1 cellular context compared by ENCODE assay signal in genomic region chr3:12405432-12406272, GRCh38.
TF ChIP-seq lines count a peak whose summit lies in the region.

No MANE protein-coding gene starts in this region.

TF ChIP-seq in HepG2, 621 proteins besides CTCF, POLR2A, EP300 and RAD21 (continued from another document and continues in another):
- TF ChIP-seq E2F2 (CRISPR knock-in tag; IDR thresholded peaks at IDR 0.05; ENCODE audit: borderline replicate concordance) (no peak), ZMAT3 (CRISPR knock-in tag; conservative IDR thresholded peaks at IDR 0.05) (no peak), TIGD3 (CRISPR knock-in tag; IDR thresholded peaks at IDR 0.05; ENCODE audit: borderline replicate concordance) (peak; percentile 47; the same call in 1 of the 2 replicates), NR2F1 (CRISPR knock-in tag; IDR thresholded peaks at IDR 0.05) (peak; percentile 93 to 96), HOXA5 (CRISPR knock-in tag; IDR thresholded peaks at IDR 0.05) (peak; percentile 98), ZNF543 (CRISPR knock-in tag; IDR thresholded peaks at IDR 0.05) (no peak), ZNF644 (CRISPR knock-in tag; IDR thresholded peaks at IDR 0.05; ENCODE audit: low read depth) (peak; percentile 72), PPARG (CRISPR knock-in tag; conservative IDR thresholded peaks at IDR 0.05) (peak; percentile 73), SALL2 (CRISPR knock-in tag; IDR thresholded peaks at IDR 0.05) (peak; percentile 62; the same call in 1 of the 2 replicates), HMGXB4 (CRISPR knock-in tag; IDR thresholded peaks at IDR 0.05; ENCODE audit: borderline replicate concordance in 1 of 2, low read depth in 1 of 2) (peak; percentile 24 to 46; a peak in 2 of 4 replicates), ZNF274 (CRISPR knock-in tag; IDR thresholded peaks at IDR 0.05) (no peak), ZNF431 (CRISPR knock-in tag; IDR thresholded peaks at IDR 0.05; ENCODE audit: borderline replicate concordance, low read depth) (peak; percentile 75; the same call in 1 of the 2 replicates), HNF1A (IDR thresholded peaks at IDR 0.05; ENCODE audit: low read depth) (peak; percentile 80), HNF1A (CRISPR knock-in tag; IDR thresholded peaks at IDR 0.05; ENCODE audit: borderline replicate concordance) (peak; percentile 90; the same call in 1 of the 2 replicates), LRRFIP1 (CRISPR knock-in tag; conservative IDR thresholded peaks at IDR 0.05) (no peak), ZBTB3 (CRISPR knock-in tag; IDR thresholded peaks at IDR 0.05; ENCODE audit: borderline replicate concordance, low read depth) (peak; percentile 89), ZNF451 (CRISPR knock-in tag; IDR thresholded peaks at IDR 0.05) (no peak), SP5 (CRISPR knock-in tag; IDR thresholded peaks at IDR 0.05; ENCODE audit: borderline replicate concordance, low read depth) (peak; percentile 71), IKZF4 (CRISPR knock-in tag; IDR thresholded peaks at IDR 0.05; ENCODE audit: borderline replicate concordance, low read depth, not compliant biosample characterization) (no peak), JUND (CRISPR knock-in tag; IDR thresholded peaks at IDR 0.05) (peak; percentile 99), TBX3 (IDR thresholded peaks at IDR 0.05; ENCODE audit: borderline replicate concordance) (peak; percentile 10; the same call in 1 of the 2 replicates), ZNF12 (CRISPR knock-in tag; IDR thresholded peaks at IDR 0.05) (no peak), MYPOP (CRISPR knock-in tag; IDR thresholded peaks at IDR 0.05) (peak; percentile 87), HNF1B (CRISPR knock-in tag; IDR thresholded peaks at IDR 0.05) (peak; percentile 97), ZNF589 (CRISPR knock-in tag; conservative IDR thresholded peaks at IDR 0.05) (0 out of 2 replicates have a peak, but pooled peaks have one; percentile 42), AGO2 (optimal IDR thresholded peaks at IDR 0.05; ENCODE audit: low read depth, low read length) (peak; percentile 11), SETDB1 (CRISPR knock-in tag; IDR thresholded peaks at IDR 0.05; ENCODE audit: borderline replicate concordance) (no peak), NR2F6 (IDR thresholded peaks at IDR 0.05) (peak; percentile 97), NR2F6 (CRISPR knock-in tag; IDR thresholded peaks at IDR 0.05) (peak; percentile 95), ZNF883 (CRISPR knock-in tag; IDR thresholded peaks at IDR 0.05; ENCODE audit: not compliant biosample characterization) (no peak), NFE2 (CRISPR knock-in tag; IDR thresholded peaks at IDR 0.05) (no peak), NKX3-1 (CRISPR knock-in tag; IDR thresholded peaks at IDR 0.05) (no peak), DDIT3 (CRISPR knock-in tag; IDR thresholded peaks at IDR 0.05) (no peak), SRSF4 (IDR thresholded peaks at IDR 0.05; ENCODE audit: low read depth, low read length, poor library complexity, severe bottlenecking) (no peak), ZEB1 (IDR thresholded peaks at IDR 0.05; ENCODE audit: insufficient replicate concordance, low read depth) (no peak), PHF21A (CRISPR knock-in tag; IDR thresholded peaks at IDR 0.05) (peak; percentile 92), ZNF792 (CRISPR knock-in tag; IDR thresholded peaks at IDR 0.05) (peak; percentile 86), ESRRA (CRISPR knock-in tag; IDR thresholded peaks at IDR 0.05; ENCODE audit: low read depth) (peak; percentile 91), ZNF468 (CRISPR knock-in tag; IDR thresholded peaks at IDR 0.05) (no peak), KDM3A (CRISPR knock-in tag; IDR thresholded peaks at IDR 0.05; ENCODE audit: low read depth) (peak; percentile 53; the same call in 1 of the 2 replicates), ZNF773 (CRISPR knock-in tag; IDR thresholded peaks at IDR 0.05; ENCODE audit: borderline replicate concordance) (no peak), ZNF510 (CRISPR knock-in tag; IDR thresholded peaks at IDR 0.05; ENCODE audit: low read depth) (0 out of 2 replicates have a peak, but pooled peaks have one; percentile 22), AHR (CRISPR knock-in tag; IDR thresholded peaks at IDR 0.05) (no peak), FOSL2 (CRISPR knock-in tag; IDR thresholded peaks at IDR 0.05) (peak; percentile 100), ZNF18 (CRISPR knock-in tag; IDR thresholded peaks at IDR 0.05; ENCODE audit: insufficient replicate concordance) (peak; percentile 56), GPN1 (CRISPR knock-in tag; IDR thresholded peaks at IDR 0.05; ENCODE audit: borderline replicate concordance) (no peak), KAT8 (CRISPR knock-in tag; IDR thresholded peaks at IDR 0.05) (peak; percentile 72; the same call in 1 of the 2 replicates), SUZ12 (IDR thresholded peaks at IDR 0.05; ENCODE audit: low read depth, low read length) (no peak), SALL1 (CRISPR knock-in tag; IDR thresholded peaks at IDR 0.05) (peak; percentile 100), MXD3 (CRISPR knock-in tag; IDR thresholded peaks at IDR 0.05) (0 out of 2 replicates have a peak, but pooled peaks have one; percentile 32), RFX5 (IDR thresholded peaks at IDR 0.05; ENCODE audit: low read depth, low read length) (no peak), ONECUT2 (CRISPR knock-in tag; IDR thresholded peaks at IDR 0.05) (peak; percentile 96)
